9 cellular contexts compared by ENCODE assay signal in the genomic region with DNA sequence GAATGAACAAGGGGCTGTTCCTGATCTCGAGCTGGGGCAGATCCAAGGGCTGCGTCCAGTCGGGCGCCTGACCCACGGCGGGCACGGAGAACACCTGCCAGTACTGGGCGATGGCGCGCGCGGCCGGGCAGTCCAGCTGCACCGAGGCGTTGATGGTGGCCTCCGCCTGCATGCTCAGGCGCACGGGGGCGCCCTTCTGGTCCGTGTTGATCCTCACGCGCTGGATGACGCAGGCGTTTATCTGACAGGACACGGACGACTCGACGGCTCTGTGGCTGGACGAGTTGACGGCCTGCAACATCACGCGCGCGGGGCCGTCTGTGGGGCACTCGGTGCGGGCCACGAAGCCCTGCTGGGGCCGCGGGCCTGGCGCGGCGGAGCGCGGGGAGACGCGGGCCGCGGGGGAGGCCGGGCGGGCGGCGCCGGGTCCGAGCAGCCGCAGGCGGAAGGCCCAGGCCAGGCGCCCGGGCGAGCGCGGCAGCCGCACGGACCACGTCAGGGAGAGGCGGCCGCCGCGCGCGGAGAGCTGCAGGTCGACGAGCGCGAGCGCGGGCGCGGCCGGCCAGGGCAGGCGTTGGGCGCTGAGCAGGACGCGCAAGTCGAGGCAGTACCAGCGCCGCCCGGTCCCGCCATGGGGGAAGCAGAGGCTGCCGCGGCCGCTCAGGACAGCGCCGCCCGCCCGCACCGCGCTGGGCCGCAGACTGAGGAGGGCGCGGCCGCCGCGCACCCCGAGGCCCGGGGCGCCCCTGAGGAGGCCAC. TPM values are rescaled to one million over a fixed set of nuclear protein-coding genes. Genes with fewer than 3 reads are reported as not detected.
DNase-seq lines count a peak whose midpoint lies in the region; ATAC-seq and TF ChIP-seq lines count a peak whose summit lies in the region.
"Had no signal": no experiment of that assay in that cellular context is flagged by ENCODE, and none has a peak within 500 bp of the region (broad histone marks: within the 10 kb centered on the region; RNA-seq: fewer than 3 reads in every experiment).

No MANE protein-coding gene starts in this region.

- no peaks in the 10 kb centered on the region for H3K79me2 ChIP-seq in mesendoderm (ENCODE audit: control insufficient read depth, insufficient read depth, low read length)

- H3K4me3 ChIP-seq in esophagus (ENCODE audit: low read depth in 1 of 2, low read length in 2 of 2): peak overlapping the region; percentile 33 to 48
- H3K4me3 ChIP-seq in mesendoderm (ENCODE audit: low read length): no peak overlapping the region
- H3K4me3 ChIP-seq in vagina: peak overlapping the region; percentile 33 to 54

- no peak overlapping the region for H3K27ac Mint-ChIP-seq in activated naive CD4-positive, alpha-beta T cell treated with anti-CD3 and anti-CD28 coated beads for 36 hours

- no peaks in the 10 kb centered on the region for H3K79me1 ChIP-seq in mesendoderm (ENCODE audit: low read length)

- H2AK5ac ChIP-seq in mesendoderm (ENCODE audit: low read length): no peak overlapping the region

- H2BK15ac ChIP-seq in mesendoderm (replicated peaks; ENCODE audit: low read depth): no peak overlapping the region

- peak overlapping the region; percentile 38 for H3K4me2 ChIP-seq in mesendoderm (ENCODE audit: low read length)

- CTCF ChIA-PET in activated naive CD4-positive, alpha-beta T cell treated with anti-CD3 and anti-CD28 coated beads for 36 hours (lab: Charles Lee): no interaction called here

- peak overlapping the region; percentile 54 for H3K9ac ChIP-seq in mesendoderm (ENCODE audit: low read length)

- 12 to 26% methylated on average over 46 to 107 of the region's 107 CpGs for WGBS in esophagus, 2 donors
- WGBS in mesendoderm (ENCODE audit: extremely low coverage, insufficient coverage, low lambda C conversion rate): no CpG with 5 or more reads among the region's 107 CpGs

- H3K18ac ChIP-seq in mesendoderm (ENCODE audit: low read length): peak overlapping the region; percentile 57

- H2BK120ac ChIP-seq in mesendoderm (ENCODE audit: low read depth, low read length): no peak overlapping the region

- peaks cover 69% of the 10 kb centered on the region for H3K27me3 Mint-ChIP-seq in activated naive CD4-positive, alpha-beta T cell treated with anti-CD3 and anti-CD28 coated beads for 36 hours (ENCODE audit: low read depth)

- no peak overlapping the region for H2BK5ac ChIP-seq in mesendoderm (ENCODE audit: low read length)

- H3K36me3 ChIP-seq in esophagus (ENCODE audit: control insufficient read depth in 2 of 2, insufficient read depth in 2 of 2, low read length in 1 of 2) (no peaks in the 10 kb centered on the region), mesendoderm (ENCODE audit: control insufficient read depth, insufficient read depth, low read length) (no peaks in the 10 kb centered on the region), vagina (no peaks in the 10 kb centered on the region)

- H3K4me3 Mint-ChIP-seq in activated naive CD4-positive, alpha-beta T cell treated with anti-CD3 and anti-CD28 coated beads for 36 hours: no peak overlapping the region

- intact Hi-C loops in activated naive CD4-positive, alpha-beta T cell treated with anti-CD3 and anti-CD28 coated beads for 36 hours (cut with micrococcal nuclease): no loop called here
- intact Hi-C loops in vagina (cut with DNase I): loop anchor here (10.0 kb wide), 2 partner anchors 108 to 138 kb away; a partner anchor contains a TSS

- peak overlapping the region; percentile 17 for H3K4ac ChIP-seq in mesendoderm (ENCODE audit: low read depth, low read length)

- H3K36me3 Mint-ChIP-seq in activated naive CD4-positive, alpha-beta T cell treated with anti-CD3 and anti-CD28 coated beads for 36 hours (ENCODE audit: low read depth): no peaks in the 10 kb centered on the region

- peaks cover 6% of the 10 kb centered on the region for H3K9me3 Mint-ChIP-seq in activated naive CD4-positive, alpha-beta T cell treated with anti-CD3 and anti-CD28 coated beads for 36 hours

- TF ChIP-seq CTCF in vagina (IDR thresholded peaks at IDR 0.05): no peak

- peak overlapping the region; percentile 24 for H3K23ac ChIP-seq in mesendoderm (ENCODE audit: low read length)

- TF ChIP-seq POLR2A in vagina (IDR thresholded peaks at IDR 0.05): no peak

- no peak overlapping the region for H4K8ac ChIP-seq in mesendoderm (ENCODE audit: low read depth, low read length)

- H3K56ac ChIP-seq in mesendoderm (ENCODE audit: low read length): peak overlapping the region; percentile 84

- H3K27ac ChIP-seq in esophagus (ENCODE audit: low read depth in 2 of 2, low read length in 1 of 2) (no peak overlapping the region), mesendoderm (ENCODE audit: low read depth, low read length) (no peak overlapping the region), vagina (no peak overlapping the region)

- H4K5ac ChIP-seq in mesendoderm (ENCODE audit: low read length): no peak overlapping the region

- H3K27me3 ChIP-seq in esophagus (ENCODE audit: control insufficient read depth in 1 of 2, insufficient read depth in 2 of 2, low read length in 2 of 2) (no peaks in the 10 kb centered on the region), mesendoderm (ENCODE audit: insufficient read depth, low read length, poor library complexity) (peaks cover 9% of the 10 kb centered on the region), vagina (no peaks in the 10 kb centered on the region)

- H3K4me1 Mint-ChIP-seq in activated naive CD4-positive, alpha-beta T cell treated with anti-CD3 and anti-CD28 coated beads for 36 hours (ENCODE audit: low read depth): peaks cover 4% of the 10 kb centered on the region

- DNase-seq in activated naive CD4-positive, alpha-beta T cell treated with anti-CD3 and anti-CD28 coated beads for 36 hours: peak; percentile 49
- DNase-seq in activated naive CD4-positive, alpha-beta T cell (lab: John Stamatoyannopoulos, UW): no peak
- DNase-seq in mesendoderm (peak; percentile 84), vagina (ENCODE audit: extremely low spot score in 2 of 2) (no peak), SW480 (ENCODE audit: low spot score) (no peak), NCI-H1694 treated with DMSO at 0.1 percent for 48 hours (lab: John Stamatoyannopoulos, UW) (no peak)
- DNase-seq: DND-41 had no signal

- ATAC-seq in GM19455 (IDR thresholded peaks at IDR 0.05; ENCODE audit: unreplicated experiment): no peak

- H3K4me1 ChIP-seq in esophagus (ENCODE audit: control insufficient read depth in 2 of 2, insufficient read depth in 2 of 2, low read length in 1 of 2) (peaks cover 2 to 8% of the 10 kb centered on the region in 2 donors), mesendoderm (ENCODE audit: control insufficient read depth, low read depth, low read length) (no peaks in the 10 kb centered on the region), vagina (peaks cover 10% of the 10 kb centered on the region)

- H3K9me3 ChIP-seq in esophagus (ENCODE audit: control insufficient read depth in 2 of 2, insufficient read depth in 1 of 2, low read depth in 1 of 2, low read length in 1 of 2) (no peaks in the 10 kb centered on the region), vagina (no peaks in the 10 kb centered on the region)

RNA-seq across cellular contexts. Expression of a gene that starts 0.5 kb away (rescaled TPM):
- not detected for total RNA-seq in activated naive CD4-positive, alpha-beta T cell treated with anti-CD3 and anti-CD28 coated beads for 36 hours
- under 1 TPM; 0.10 to 0.11 TPM for polyA plus RNA-seq in esophagus
- polyA plus RNA-seq in mesendoderm (2013, experiment 1 of 2): 0.03 TPM
- 0.04 TPM for polyA plus RNA-seq in mesendoderm (2013, experiment 2 of 2)
- total RNA-seq in vagina: not detected

RNA-seq across cellular contexts. Expression of a gene that starts 5.2 kb away (rescaled TPM):
- total RNA-seq in activated naive CD4-positive, alpha-beta T cell treated with anti-CD3 and anti-CD28 coated beads for 36 hours: 1 to 10 TPM; 6.1 to 7.2 TPM
- polyA plus RNA-seq in esophagus: 1 to 10 TPM; 6.7 to 9.5 TPM
- polyA plus RNA-seq in mesendoderm (2013, experiment 1 of 2): 11.0 TPM
- polyA plus RNA-seq in mesendoderm (2013, experiment 2 of 2): 14.0 TPM
- total RNA-seq in vagina: 58.7 TPM

RNA-seq across cellular contexts. Expression of a gene that starts 12.5 kb away (rescaled TPM):
- total RNA-seq in activated naive CD4-positive, alpha-beta T cell treated with anti-CD3 and anti-CD28 coated beads for 36 hours: 1 to 10 TPM; 6.9 to 8.0 TPM
- polyA plus RNA-seq in esophagus: 1 to 10 TPM; 6.6 to 7.4 TPM
- polyA plus RNA-seq in mesendoderm (2013, experiment 1 of 2): 6.4 TPM
- 5.4 TPM for polyA plus RNA-seq in mesendoderm (2013, experiment 2 of 2)
- 22.1 TPM for total RNA-seq in vagina

RNA-seq across cellular contexts. Expression of a gene that starts 34.0 kb away (rescaled TPM):
- total RNA-seq in activated naive CD4-positive, alpha-beta T cell treated with anti-CD3 and anti-CD28 coated beads for 36 hours: 10 to 100 TPM; 39.7 to 39.8 TPM
- 1 to 10 TPM; 5.0 to 7.4 TPM for polyA plus RNA-seq in esophagus
- polyA plus RNA-seq in mesendoderm (2013, experiment 1 of 2): 34.5 TPM
- polyA plus RNA-seq in mesendoderm (2013, experiment 2 of 2): 34.6 TPM
- total RNA-seq in vagina: 2.2 TPM

Comparison
In these comparisons a context has a peak if more than half of its experiments do, and no peak if none do; other contexts are left out.
1. DNase-seq: peak in activated naive CD4-positive, alpha-beta T cell treated with anti-CD3 and anti-CD28 coated beads for 36 hours (single experiment) and mesendoderm (single experiment); none in activated naive CD4-positive, alpha-beta T cell (0 of 4), vagina (0 of 2), SW480 (single experiment) and NCI-H1694 treated with DMSO at 0.1 percent for 48 hours (single experiment).